Comparison of ENCODE assay signal across 8 cellular contexts in the genomic region with DNA sequence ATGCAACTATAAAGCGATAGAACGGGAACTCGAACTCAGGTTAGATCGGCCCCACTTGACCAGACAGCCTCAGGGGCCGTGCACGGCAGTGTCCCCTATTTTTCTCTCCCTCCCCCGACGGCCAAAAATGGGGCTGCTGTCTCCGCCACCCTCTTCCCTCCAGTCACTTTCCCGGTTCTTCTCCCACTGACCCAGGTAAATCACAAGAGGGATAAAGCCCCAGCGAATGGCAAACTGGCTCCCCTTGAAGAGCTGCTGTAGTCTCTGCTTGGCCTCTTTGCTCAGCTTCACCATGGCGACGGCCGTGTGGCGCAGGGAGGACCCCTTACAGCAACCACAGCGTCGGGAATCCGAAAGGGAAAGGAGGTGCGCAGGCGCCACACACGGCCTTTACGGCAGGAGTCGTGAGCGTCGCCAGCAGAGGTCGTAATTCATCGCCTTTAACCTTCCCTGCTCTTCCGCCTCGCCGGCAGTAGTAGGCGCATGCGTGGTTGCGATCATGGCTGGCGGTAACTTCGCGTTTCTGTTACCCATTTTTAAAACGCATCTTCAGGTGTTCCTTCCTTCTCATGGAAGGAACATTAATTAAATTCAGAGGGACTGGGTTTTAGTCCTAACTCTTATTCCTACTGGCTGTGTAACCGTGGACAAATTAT. TPM values are rescaled to one million over a fixed set of nuclear protein-coding genes. Genes with fewer than 3 reads are reported as not detected.
A peak's percentile ranks its signal among the peaks of the same experiment; 100 is the strongest.
DNase-seq lines count a peak whose midpoint lies in the region; ATAC-seq, FAIRE-seq and TF ChIP-seq lines count a peak whose summit lies in the region.

A gene (minus strand): TSS at position 364 of the 656 bp plus-strand sequence. CDS start 70 bp downstream, at position 294.

- DNase-seq in Ammon's horn (ENCODE audit: low spot score) = peak; percentile 98
- DNase-seq in NCI-H510A (lab: John Stamatoyannopoulos, UW) = peak; percentile 91
- DNase-seq in activated CD4-positive, alpha-beta T cell treated with anti-CD3 and anti-CD28 coated beads for 1 hour = peak; percentile 83
- DNase-seq in cerebellum (ENCODE audit: low spot score) = peak; percentile 93
- DNase-seq in keratinocyte (ENCODE audit: low read depth, low spot score) = peak; percentile 95
- DNase-seq in stimulated activated CD4-positive, alpha-beta T cell treated with anti-CD3 and anti-CD28 coated beads, Interleukin-15, amount 100 ng/mL, for 1 hour (ENCODE audit: low read depth in 1 of 2, low spot score in 1 of 2) = peak; percentile 70 to 74

- H3K27me3 ChIP-seq in keratinocyte (ENCODE audit: control insufficient read depth, extremely low read depth, insufficient read depth, low read length) = no peaks in the 10 kb centered on the region

- no peaks in the 10 kb centered on the region for H3K9me3 ChIP-seq in keratinocyte (ENCODE audit: control insufficient read depth, low read depth, low read length)

- TF ChIP-seq POLR2A in GM19099 (IDR thresholded peaks at IDR 0.05; ENCODE audit: extremely low read depth, insufficient read length, low read depth) = peak; percentile 83

- ATAC-seq in HG03432 (IDR thresholded peaks at IDR 0.05; ENCODE audit: unreplicated experiment) = peak; percentile 85

- FAIRE-seq in keratinocyte (lab: Jason Lieb, UNC) = peak; percentile 93

- peak within 1 kb of the TSS; percentile 95 for H3K9ac ChIP-seq in keratinocyte (ENCODE audit: control insufficient read depth, extremely low read depth, insufficient read depth, low read length)

- no peaks in the 10 kb centered on the region for H4K20me1 ChIP-seq in keratinocyte (ENCODE audit: control insufficient read depth, extremely low read depth, insufficient read depth, low read length)

- peaks cover 43% of the 10 kb centered on the region for H3K79me2 ChIP-seq in keratinocyte (ENCODE audit: control insufficient read depth, insufficient read depth, low read length)

- peak within 1 kb of the TSS; percentile 79 for H3K4me2 ChIP-seq in keratinocyte (ENCODE audit: control insufficient read depth, extremely low read depth, insufficient read depth, low read depth, low read length)

- H3K27ac ChIP-seq in keratinocyte (ENCODE audit: control insufficient read depth, insufficient read depth, low read length) = peak within 1 kb of the TSS; percentile 91

- peak within 1 kb of the TSS; percentile 91 for H2AFZ ChIP-seq in keratinocyte (ENCODE audit: control insufficient read depth, low read length)

- H3K9me1 ChIP-seq in keratinocyte (ENCODE audit: control insufficient read depth, extremely low read depth, insufficient read depth, low read length) = no peaks in the 10 kb centered on the region

- H3K36me3 ChIP-seq in keratinocyte (ENCODE audit: control insufficient read depth in 2 of 2, extremely low read depth in 1 of 2, insufficient read depth in 2 of 2, low read length in 2 of 2) = peaks cover 0 to 4% of the 10 kb centered on the region in 2 experiments

- dilution Hi-C loops in keratinocyte (cut with MboI; ENCODE audit: extremely low pct_ligation_motif_present, low sequenced_read_pairs) = no loop called here

- H3K4me1 ChIP-seq in keratinocyte (ENCODE audit: control insufficient read depth, extremely low read depth, insufficient read depth, low read length) = peaks cover 8% of the 10 kb centered on the region

- TF ChIP-seq CTCF in keratinocyte (optimal IDR thresholded peaks at IDR 0.05 in 1 of 3, IDR thresholded peaks at IDR 0.05 in 1 of 3, conservative IDR thresholded peaks at IDR 0.05 in 1 of 3; ENCODE audit: extremely low read depth in 1 of 3, insufficient read depth in 2 of 3, low read length in 3 of 3) = peak in 1 of 3 experiments; percentile 75

- H3K4me3 ChIP-seq in keratinocyte (ENCODE audit: control insufficient read depth in 2 of 3, extremely low read depth in 1 of 3, insufficient read depth in 2 of 3, low read depth in 1 of 3, low read length in 3 of 3) = peak within 1 kb of the TSS; percentile 80 to 99 (median 96)

RNA-seq across cellular contexts. Expression of the gene that starts here (rescaled TPM):
- total RNA-seq in cerebellum = 72.9 TPM
- 219 to 1,492 TPM (median 1,291 TPM) in 3 replicates for polyA plus RNA-seq in keratinocyte
- polyA plus RNA-seq in keratinocyte (2011; ENCODE audit: low read depth) = 1,072 TPM
- 405 and 430 TPM in 2 replicates for polyA plus RNA-seq in keratinocyte (2011; cell fraction: cytosol; rRNA removed)
- 121 and 150 TPM in 2 replicates for polyA plus RNA-seq in keratinocyte (2011; cell fraction: nucleus; rRNA removed)
- polyA plus RNA-seq in keratinocyte (2012; ENCODE audit: low replicate concordance) = 605 and 921 TPM in 2 replicates
- 47.5 to 168 TPM (median 67.3 TPM) in 3 replicates for polyA minus RNA-seq in keratinocyte
- polyA minus RNA-seq in keratinocyte (2011; cell fraction: cytosol; rRNA and poly(A)+ RNA removed) = 91.3 TPM
- polyA minus RNA-seq in keratinocyte (2011; cell fraction: nucleus; rRNA and poly(A)+ RNA removed) = 32.2 and 61.0 TPM in 2 replicates

Comparison
In these comparisons a context has a peak if more than half of its experiments do, and no peak if none do; other contexts are left out.
1. Peak in every context shown above with its lines: DNase-seq, ATAC-seq, H3K4me3 ChIP-seq and H3K27ac ChIP-seq.